10 cellular contexts compared by ENCODE assay signal in the genomic region with DNA sequence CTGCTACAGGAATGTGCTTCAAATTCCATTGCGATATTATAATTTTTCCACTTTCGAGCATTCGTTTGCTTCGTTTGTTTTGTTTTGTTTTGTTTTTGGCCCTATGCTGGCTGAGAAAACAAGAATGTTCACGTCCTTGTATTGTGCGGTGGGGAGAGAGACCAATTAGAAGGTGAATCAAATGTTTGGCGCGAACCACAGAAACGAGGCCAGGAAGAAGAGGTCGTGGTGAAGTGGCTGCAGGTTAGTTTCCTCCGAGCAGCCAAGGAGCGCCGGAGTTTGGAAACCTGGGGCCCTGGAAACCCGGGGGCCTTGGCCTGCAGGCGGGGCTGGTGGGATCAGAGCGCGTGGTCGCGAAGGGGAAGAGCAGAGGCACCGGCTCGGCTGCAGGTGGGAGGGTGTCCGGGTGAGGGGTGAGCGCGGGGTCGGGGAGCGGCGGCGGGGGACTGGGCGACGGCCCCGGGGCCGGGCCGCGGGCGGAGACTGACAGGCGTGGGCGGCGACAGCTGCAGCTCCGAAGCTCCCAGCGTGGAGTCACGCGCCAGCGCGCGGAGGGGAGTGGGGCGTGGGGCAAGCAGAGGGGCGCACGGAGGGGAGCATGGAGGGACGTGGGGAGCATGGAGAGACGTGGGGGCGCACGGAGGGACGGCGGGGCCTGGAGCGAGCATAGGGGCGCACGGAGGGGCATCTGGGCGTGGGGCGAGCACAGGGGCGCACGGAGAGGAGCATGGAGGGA.
DNase-seq lines count a peak whose midpoint lies in the region; ATAC-seq and TF ChIP-seq lines count a peak whose summit lies in the region.
"Had no signal": no experiment of that assay in that cellular context is flagged by ENCODE, and none has a peak within 500 bp of the region (broad histone marks: within the 10 kb centered on the region; RNA-seq: fewer than 3 reads in every experiment).

No MANE protein-coding gene starts in this region.

- no peaks in the 10 kb centered on the region for H3K79me2 ChIP-seq in neural progenitor cell (ENCODE audit: low read depth)

- H3K27ac Mint-ChIP-seq in chondrocyte (ENCODE audit: unreplicated experiment) = peak overlapping the region; percentile 65
- no peak overlapping the region for H3K27ac Mint-ChIP-seq in neural progenitor cell

- H3K27ac ChIP-seq in right atrium auricular region (no peak overlapping the region), neural progenitor cell (no peak overlapping the region), upper lobe of left lung (no peak overlapping the region)
- H3K27ac ChIP-seq: HL-60 had no signal

- H3K9me3 ChIP-seq in right atrium auricular region (no peaks in the 10 kb centered on the region), neural progenitor cell (ENCODE audit: low read depth) (no peaks in the 10 kb centered on the region), upper lobe of left lung (peaks cover 0 to 3% (median 2%) of the 10 kb centered on the region in 4 donors)

- peaks cover 0 to 29% of the 10 kb centered on the region in 2 donors for H3K4me1 ChIP-seq in right atrium auricular region
- H3K4me1 ChIP-seq in neural progenitor cell = peaks cover 9% of the 10 kb centered on the region
- peaks cover 0 to 9% (median 8%) of the 10 kb centered on the region in 4 donors for H3K4me1 ChIP-seq in upper lobe of left lung

- H3K36me3 Mint-ChIP-seq in chondrocyte (ENCODE audit: low read depth) = no peaks in the 10 kb centered on the region
- peaks cover 1% of the 10 kb centered on the region for H3K36me3 Mint-ChIP-seq in neural progenitor cell

- no peaks in the 10 kb centered on the region for H3F3A ChIP-seq in neural progenitor cell (ENCODE audit: low read depth)

- H3K27me3 Mint-ChIP-seq in chondrocyte (ENCODE audit: low read depth) (peaks cover 3% of the 10 kb centered on the region), neural progenitor cell (ENCODE audit: insufficient read depth, low read depth) (peaks cover 7% of the 10 kb centered on the region)

- 12 to 33% methylated on average over 18 to 53 of the region's 61 CpGs for WGBS in upper lobe of left lung, 2 donors

- H2AFZ ChIP-seq in neural progenitor cell (replicated peaks) = peak overlapping the region; percentile 98

- DNase-seq in chondrocyte (ENCODE audit: low spot score) (no peak), right atrium auricular region (ENCODE audit: low spot score) (no peak), neural progenitor cell (ENCODE audit: low spot score) (peak; percentile 39), upper lobe of left lung (no peak), SHP77 (lab: John Stamatoyannopoulos, UW) (no peak), NCI-H1930 (lab: John Stamatoyannopoulos, UW) (no peak)
- DNase-seq: activated effector memory CD4-positive, alpha-beta T cell treated with Interleukin-2 at 50 U/mL for 16 hours; NCI-H1694 had no signal

- H3K4me1 Mint-ChIP-seq in chondrocyte (ENCODE audit: low read depth) (peaks cover 42% of the 10 kb centered on the region), neural progenitor cell (peaks cover 8% of the 10 kb centered on the region)

- peak overlapping the region; percentile 15 to 46 for H3K4me3 ChIP-seq in right atrium auricular region
- H3K4me3 ChIP-seq in neural progenitor cell = peak overlapping the region; percentile 48
- H3K4me3 ChIP-seq in upper lobe of left lung = peak overlapping the region in 3 of 4 donors; percentile 31 to 47 (median 43)

- TF ChIP-seq POLR2A in upper lobe of left lung (IDR thresholded peaks at IDR 0.05) = no peak

- H3K27me3 ChIP-seq in right atrium auricular region (no peaks in the 10 kb centered on the region), neural progenitor cell (peaks cover 61% of the 10 kb centered on the region), upper lobe of left lung (no peaks in the 10 kb centered on the region)

- ATAC-seq in upper lobe of left lung (ENCODE audit: low FRiP score in 2 of 2) (peak in 1 of 2 donors; percentile 56), HG03342 (IDR thresholded peaks at IDR 0.05; ENCODE audit: unreplicated experiment) (no peak)

- H3K9ac ChIP-seq in neural progenitor cell = no peak overlapping the region

- H3K9me3 Mint-ChIP-seq in chondrocyte (ENCODE audit: low read depth) = peaks cover 5% of the 10 kb centered on the region
- H3K9me3 Mint-ChIP-seq in neural progenitor cell = peaks cover 7% of the 10 kb centered on the region

- no peaks in the 10 kb centered on the region for H4K20me1 ChIP-seq in neural progenitor cell (ENCODE audit: low read depth)

- TF ChIP-seq EP300 in upper lobe of left lung (IDR thresholded peaks at IDR 0.05) = no peak

- H3K4me3 Mint-ChIP-seq in chondrocyte (ENCODE audit: unreplicated experiment) = peak overlapping the region; percentile 76
- H3K4me3 Mint-ChIP-seq in neural progenitor cell = peak overlapping the region; percentile 71

- TF ChIP-seq CTCF in chondrocyte (IDR thresholded peaks at IDR 0.05) = no peak
- TF ChIP-seq CTCF in right atrium auricular region (IDR thresholded peaks at IDR 0.05) = no peak
- no peak for TF ChIP-seq CTCF in neural progenitor cell (IDR thresholded peaks at IDR 0.05)
- TF ChIP-seq CTCF in upper lobe of left lung (IDR thresholded peaks at IDR 0.05) = no peak

- peak overlapping the region; percentile 91 for H3K4me2 ChIP-seq in neural progenitor cell

- H3K36me3 ChIP-seq in right atrium auricular region (no peaks in the 10 kb centered on the region), neural progenitor cell (no peaks in the 10 kb centered on the region), upper lobe of left lung (no peaks in the 10 kb centered on the region)
